Comparison of ENCODE assay signal across 20 cellular contexts in genomic region chr3:187085021-187085666, GRCh38. TPM values are rescaled to one million over a fixed set of nuclear protein-coding genes. Genes with fewer than 3 reads are reported as not detected.
DNase-seq lines count a peak whose midpoint lies in the region; ATAC-seq, FAIRE-seq and TF ChIP-seq lines count a peak whose summit lies in the region.
"Had no signal": no experiment of that assay in that cellular context is flagged by ENCODE, and none has a peak within 500 bp of the region (broad histone marks: within the 10 kb centered on the region; RNA-seq: fewer than 3 reads in every experiment).

No MANE protein-coding gene starts in this region.

- no peak for TF ChIP-seq RAD21 in K562 (CRISPR knock-in tag; conservative IDR thresholded peaks at IDR 0.05 in 1 of 2, IDR thresholded peaks at IDR 0.05 in 1 of 2)

- no peak for TF ChIP-seq CTCF in K562 (IDR thresholded peaks at IDR 0.05 in 2 of 3, conservative IDR thresholded peaks at IDR 0.05 in 1 of 3; ENCODE audit: insufficient read depth in 2 of 3, low read depth in 1 of 3, low read length in 3 of 3)
- TF ChIP-seq CTCF in gastroesophageal sphincter (IDR thresholded peaks at IDR 0.05) = no peak
- no peak for TF ChIP-seq CTCF in osteocyte (IDR thresholded peaks at IDR 0.05)
- no peak for TF ChIP-seq CTCF in MM.1S (IDR thresholded peaks at IDR 0.05; ENCODE audit: low read length)

- H3K79me2 ChIP-seq in K562 (ENCODE audit: control insufficient read depth, insufficient read depth, low read length) (no peaks in the 10 kb centered on the region), MM.1S (ENCODE audit: low read length) (no peaks in the 10 kb centered on the region)

- H3K27ac ChIP-seq in K562 (ENCODE audit: extremely low read depth, low read depth, low read length) (no peak overlapping the region), gastroesophageal sphincter (no peak overlapping the region), MM.1S (ENCODE audit: low read length) (no peak overlapping the region)
- H3K27ac ChIP-seq: HL-60, SJCRH30 had no signal

- peaks cover 15% of the 10 kb centered on the region for H3F3A ChIP-seq in MM.1S (ENCODE audit: insufficient read depth, low read length)

- DNase-seq in GM12892 (ENCODE audit: insufficient read length) = no peak
- DNase-seq in K562 (ENCODE audit: extremely low read depth in 1 of 4, low spot score in 3 of 4) = no peak
- peak; percentile 51 for DNase-seq in osteocyte (ENCODE audit: extremely low spot score, unreplicated experiment)
- DNase-seq in activated CD4-positive, alpha-beta memory T cell treated with anti-CD3 and anti-CD28 coated beads for 36 hours = no peak
- no peak for DNase-seq in MM.1S
- DNase-seq in SIG-M5 treated with dmso at 0.1 percent for 504 hours (lab: John Stamatoyannopoulos, UW; ENCODE audit: unreplicated experiment) = no peak
- DNase-seq: CD4-positive, alpha-beta memory T cell; DMS79; HCEC 1CT; NCI-H1436 treated with DMSO at 0.1 percent for 48 hours; NCI-H2081; NCI-H748 treated with DMSO at 0.1 percent for 48 hours; RPMI8226; SJCRH30 had no signal

- H2AFZ ChIP-seq in K562 (ENCODE audit: low read depth, low read length) = no peak overlapping the region
- no peak overlapping the region for H2AFZ ChIP-seq in MM.1S (ENCODE audit: low read length)

- H3K4me2 ChIP-seq in K562 (ENCODE audit: insufficient read depth, low read length) (no peak overlapping the region), MM.1S (ENCODE audit: low read depth, low read length) (no peak overlapping the region)

- peak overlapping the region; percentile 80 for H3K27ac Mint-ChIP-seq in osteocyte (ENCODE audit: unreplicated experiment)
- no peak overlapping the region for H3K27ac Mint-ChIP-seq in activated CD4-positive, alpha-beta memory T cell treated with anti-CD3 and anti-CD28 coated beads for 36 hours
- H3K27ac Mint-ChIP-seq: B cell had no signal

- peaks cover 23% of the 10 kb centered on the region for H3K4me1 Mint-ChIP-seq in osteocyte (ENCODE audit: unreplicated experiment)
- H3K4me1 Mint-ChIP-seq in activated CD4-positive, alpha-beta memory T cell treated with anti-CD3 and anti-CD28 coated beads for 36 hours (ENCODE audit: low read depth) = peaks cover 11% of the 10 kb centered on the region

- H3K9me2 ChIP-seq in MM.1S (replicated peaks; ENCODE audit: insufficient read depth, low read length) = no peaks in the 10 kb centered on the region

- peak overlapping the region; percentile 48 for H3K4me3 Mint-ChIP-seq in osteocyte (ENCODE audit: unreplicated experiment)
- H3K4me3 Mint-ChIP-seq in activated CD4-positive, alpha-beta memory T cell treated with anti-CD3 and anti-CD28 coated beads for 36 hours = no peak overlapping the region
- H3K4me3 Mint-ChIP-seq: B cell had no signal

- 36% methylated on average over 5 of the region's 5 CpGs for WGBS in K562 (ENCODE audit: insufficient coverage, low coverage, missing lambda C conversion rate)
- 56 to 61% methylated on average over 3 to 5 of the region's 5 CpGs for WGBS in gastroesophageal sphincter (ENCODE audit: low coverage in 1 of 2), 2 donors

- no peak overlapping the region for H3K4me3 ChIP-seq in K562
- H3K4me3 ChIP-seq in gastroesophageal sphincter = no peak overlapping the region
- no peak overlapping the region for H3K4me3 ChIP-seq in MM.1S (ENCODE audit: low read length)
- H3K4me3 ChIP-seq: GM12878, SJCRH30 had no signal

- POLR2A ChIA-PET in K562 (lab: Yijun Ruan, JAX) = interaction anchor here (1.0 kb wide), 1 partner anchor 11 kb away, joined by 4 read pairs; no protein-coding TSS in a partner anchor
- POLR2A ChIA-PET in activated CD4-positive, alpha-beta memory T cell treated with anti-CD3 and anti-CD28 coated beads for 36 hours (lab: Charles Lee) = interaction anchor here (0.6 kb wide), 1 partner anchor 39 kb away, joined by 3 read pairs; no protein-coding TSS in a partner anchor

- peak; percentile 27; the same call in 1 of the 3 replicates for ATAC-seq in K562
- peak; percentile 19 for ATAC-seq in gastroesophageal sphincter
- ATAC-seq: GM12878 had no signal

- no peaks in the 10 kb centered on the region for H4K20me1 ChIP-seq in K562 (replicated peaks; ENCODE audit: control insufficient read depth, insufficient read depth, low read length)
- H4K20me1 ChIP-seq in MM.1S (ENCODE audit: insufficient read depth, low read length) = no peaks in the 10 kb centered on the region

- no peak for TF ChIP-seq POLR2A in GM12892 (IDR thresholded peaks at IDR 0.05; ENCODE audit: low read depth, low read length)
- no peak for TF ChIP-seq POLR2A in K562 (conservative IDR thresholded peaks at IDR 0.05)
- no peak for TF ChIP-seq POLR2A in gastroesophageal sphincter (IDR thresholded peaks at IDR 0.05)

- no peak for TF ChIP-seq EP300 in K562 (IDR thresholded peaks at IDR 0.05; ENCODE audit: low read length)
- no peak for TF ChIP-seq EP300 in gastroesophageal sphincter (IDR thresholded peaks at IDR 0.05)

- in situ Hi-C loops in K562 (cut with MboI) = no loop called here

- H3K9me3 ChIP-seq in K562 (replicated peaks; ENCODE audit: control insufficient read depth, insufficient read depth, low read depth, low read length) (no peaks in the 10 kb centered on the region), gastroesophageal sphincter (peaks cover 0 to 24% (median 0%) of the 10 kb centered on the region in 3 donors), MM.1S (replicated peaks; ENCODE audit: insufficient read depth, low read length) (no peaks in the 10 kb centered on the region)
- H3K9me3 ChIP-seq: SJCRH30 had no signal

- peaks cover 13% of the 10 kb centered on the region for H3K36me3 Mint-ChIP-seq in osteocyte (ENCODE audit: unreplicated experiment)
- H3K36me3 Mint-ChIP-seq in activated CD4-positive, alpha-beta memory T cell treated with anti-CD3 and anti-CD28 coated beads for 36 hours = peaks cover 18% of the 10 kb centered on the region

- no peaks in the 10 kb centered on the region for H3K27me3 Mint-ChIP-seq in osteocyte (ENCODE audit: unreplicated experiment)
- no peaks in the 10 kb centered on the region for H3K27me3 Mint-ChIP-seq in activated CD4-positive, alpha-beta memory T cell treated with anti-CD3 and anti-CD28 coated beads for 36 hours
- H3K27me3 Mint-ChIP-seq: B cell; CD4-positive, alpha-beta memory T cell had no signal

- CTCF ChIA-PET in K562 (lab: Yijun Ruan, JAX; ENCODE audit: low intra/inter-chr PET ratio) = no interaction called here
- CTCF ChIA-PET in activated CD4-positive, alpha-beta memory T cell treated with anti-CD3 and anti-CD28 coated beads for 36 hours (lab: Charles Lee) = interaction anchor here (0.6 to 1.1 kb wide), 3 partner anchors 16 to 80 kb away, joined by 3 to 4 read pairs (median 3); no protein-coding TSS in a partner anchor

- FAIRE-seq in GM12892 (lab: Jason Lieb, UNC) (peak; percentile 57), K562 (lab: Jason Lieb, UNC) (no peak)
- FAIRE-seq: GM12878, GM18507, HTR-8/SVneo had no signal

- H3K9me3 Mint-ChIP-seq in osteocyte (ENCODE audit: unreplicated experiment) = peaks cover 24% of the 10 kb centered on the region
- H3K9me3 Mint-ChIP-seq in activated CD4-positive, alpha-beta memory T cell treated with anti-CD3 and anti-CD28 coated beads for 36 hours = peaks cover 27% of the 10 kb centered on the region

- H3K36me3 ChIP-seq in K562 (ENCODE audit: control insufficient read depth, insufficient read depth, low read length) = no peaks in the 10 kb centered on the region
- H3K36me3 ChIP-seq in gastroesophageal sphincter = no peaks in the 10 kb centered on the region
- H3K36me3 ChIP-seq in MM.1S (replicated peaks; ENCODE audit: insufficient read depth, low read length) = no peaks in the 10 kb centered on the region
- H3K36me3 ChIP-seq: SJCRH30 had no signal

- no TSS peak for BruUV-seq in K562 (replicated peaks; lab: Mats Ljungman, UMichigan)

- H3K4me1 ChIP-seq in K562 (replicated peaks in 1 of 2; ENCODE audit: control insufficient read depth in 2 of 2, insufficient read depth in 2 of 2, low read length in 2 of 2) (no peaks in the 10 kb centered on the region), gastroesophageal sphincter (peaks cover 0 to 9% (median 0%) of the 10 kb centered on the region in 3 donors), MM.1S (ENCODE audit: low read length) (peaks cover 19% of the 10 kb centered on the region)
- H3K4me1 ChIP-seq: SJCRH30 had no signal

- no peaks in the 10 kb centered on the region for H3K9me1 ChIP-seq in K562 (ENCODE audit: control insufficient read depth, insufficient read depth, low read length)

- no peak overlapping the region for H3K9ac ChIP-seq in K562 (ENCODE audit: insufficient read depth in 1 of 2, low read depth in 2 of 2, low read length in 2 of 2)
- H3K9ac ChIP-seq in MM.1S (ENCODE audit: low read length) = no peak overlapping the region

- intact Hi-C loops in K562 (cut with micrococcal nuclease) = no loop called here
- intact Hi-C loops in activated CD4-positive, alpha-beta memory T cell treated with anti-CD3 and anti-CD28 coated beads for 36 hours (cut with micrococcal nuclease) = no loop called here

- H3K27me3 ChIP-seq in K562 (ENCODE audit: control insufficient read depth in 2 of 2, insufficient read depth in 2 of 2, low read length in 2 of 2) = no peaks in the 10 kb centered on the region
- H3K27me3 ChIP-seq in gastroesophageal sphincter = no peaks in the 10 kb centered on the region
- H3K27me3 ChIP-seq in MM.1S (replicated peaks; ENCODE audit: insufficient read depth, low read length) = no peaks in the 10 kb centered on the region
- H3K27me3 ChIP-seq: SJCRH30 had no signal

RNA-seq across cellular contexts. Expression of gene RPL39L, which starts 54.2 kb away (rescaled TPM):
- polyA plus RNA-seq in GM12892 (2012; ENCODE audit: missing spikeins) = 23.5 TPM
- total RNA-seq in K562 (2011; cell fraction: chromatin; rRNA removed; ENCODE audit: low replicate concordance) = 5.1 and 5.8 TPM in 2 replicates
- 8.9 and 9.5 TPM in 2 replicates for total RNA-seq in K562 (2011; cell fraction: nucleolus; rRNA removed)
- total RNA-seq in K562 (2011; cell fraction: nucleoplasm; rRNA removed) = 9.7 and 15.8 TPM in 2 replicates
- total RNA-seq in K562 (2014; rRNA removed) = 114 and 122 TPM in 2 replicates
- total RNA-seq in K562 (2014; rRNA removed; fragmentation: Illumina TruSeq; extraction: Trizol) = 45.5 and 52.2 TPM in 2 replicates
- 62.0 and 65.9 TPM in 2 replicates for total RNA-seq in K562 (2015; rRNA removed; fragmentation: Illumina TruSeq; extraction: Trizol)
- 36.5 and 38.7 TPM in 2 replicates for total RNA-seq in K562 (2021)
- 64.4 and 74.1 TPM in 2 replicates for polyA plus RNA-seq in K562 (2011; rRNA removed)
- 29.1 and 30.7 TPM in 2 replicates for polyA plus RNA-seq in K562 (2011; cell fraction: cytosol; rRNA removed)
- 15.5 and 18.0 TPM in 2 replicates for polyA plus RNA-seq in K562 (2011; cell fraction: nucleus; rRNA removed)
- 69.6 and 91.3 TPM in 2 replicates for polyA plus RNA-seq in K562 (2012)
- polyA plus RNA-seq in K562 (2014; fragmentation: Illumina TruSeq; extraction: Trizol) = 44.5 and 58.3 TPM in 2 replicates
- 10 to 100 TPM; 15.0 to 31.4 TPM for polyA plus RNA-seq in K562 (2014; fragmentation: Nextera tagmentation; extraction: Ambion mirVana)
- 62.8 and 81.0 TPM in 2 replicates for polyA plus RNA-seq in K562 (2014; rRNA removed)
- 14.3 and 18.2 TPM in 2 replicates for polyA minus RNA-seq in K562 (2011; rRNA and poly(A)+ RNA removed)
- 13.0 and 14.4 TPM in 2 replicates for polyA minus RNA-seq in K562 (2011; cell fraction: cytosol; rRNA and poly(A)+ RNA removed)
- polyA minus RNA-seq in K562 (2011; cell fraction: nucleus; rRNA and poly(A)+ RNA removed) = 10.1 and 12.3 TPM in 2 replicates
- 1 to 10 TPM; 5.4 to 8.9 (median 7.4) TPM for total RNA-seq in gastroesophageal sphincter
- total RNA-seq in osteocyte = 16.6 and 19.5 TPM in 2 replicates
- 10 to 100 TPM; 22.5 to 25.2 TPM for total RNA-seq in activated CD4-positive, alpha-beta memory T cell treated with anti-CD3 and anti-CD28 coated beads for 36 hours
